8 cellular contexts compared by ENCODE assay signal in the genomic region with DNA sequence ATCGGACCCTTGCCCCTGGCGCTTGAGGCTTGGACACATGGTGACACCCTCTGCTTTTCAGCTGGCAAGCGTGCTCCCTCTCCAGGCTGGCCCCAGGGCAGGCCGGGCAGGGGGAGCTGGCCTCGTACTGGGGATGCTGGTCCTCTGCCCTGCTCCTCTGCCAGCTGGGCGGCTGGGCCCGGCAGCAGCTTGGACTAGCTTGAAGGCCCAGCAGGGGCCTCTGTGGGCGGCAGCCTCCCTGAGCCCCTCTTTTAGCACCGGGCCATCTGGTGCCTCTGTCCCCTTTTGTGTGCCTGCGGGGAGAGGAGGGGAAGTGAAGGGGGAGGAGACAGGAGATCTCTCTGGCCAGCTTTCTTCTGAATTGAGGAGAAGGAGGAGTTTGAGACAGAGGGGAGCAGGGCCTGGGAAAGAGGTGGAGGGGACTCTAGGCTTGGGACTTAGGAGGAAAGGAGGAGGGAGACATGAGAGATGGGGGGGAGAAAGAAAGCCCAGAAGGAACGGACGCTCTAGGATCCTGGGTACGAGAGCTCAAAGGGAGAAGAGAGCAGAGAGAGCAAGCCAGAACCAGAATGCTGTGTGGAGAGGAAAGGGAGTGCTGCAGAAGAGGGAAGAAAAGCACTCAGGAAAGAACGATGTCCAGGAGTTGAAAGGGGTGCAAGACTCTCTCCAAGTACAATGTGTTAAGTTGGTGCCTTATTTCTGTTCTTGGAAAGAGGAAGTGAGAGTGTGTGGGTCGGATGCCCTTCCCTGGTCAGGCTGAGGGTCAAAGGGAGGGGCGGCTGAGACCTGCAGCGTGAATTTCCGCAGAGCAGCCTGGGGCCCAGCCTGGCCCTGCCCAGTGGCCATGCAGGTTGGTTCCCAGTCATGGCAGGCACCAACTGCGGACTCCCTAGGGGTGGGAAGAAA. TPM values are rescaled to one million over a fixed set of nuclear protein-coding genes. Genes with fewer than 3 reads are reported as not detected.
DNase-seq lines count a peak whose midpoint lies in the region; ATAC-seq and TF ChIP-seq lines count a peak whose summit lies in the region.

No MANE protein-coding gene starts in this region.

- H3K9me3 ChIP-seq in ascending aorta, result no peaks in the 10 kb centered on the region
- no peaks in the 10 kb centered on the region for H3K9me3 ChIP-seq in naive thymus-derived CD4-positive, alpha-beta T cell (ENCODE audit: control insufficient read depth in 2 of 3, low read length in 3 of 3)

- H3K27ac ChIP-seq in ascending aorta, result peak overlapping the region; percentile 32 to 51
- H3K27ac ChIP-seq in naive thymus-derived CD4-positive, alpha-beta T cell (ENCODE audit: low read depth, low read length), result no peak overlapping the region

- peak; percentile 44 for ATAC-seq in GM18502 (IDR thresholded peaks at IDR 0.05; ENCODE audit: poor library complexity, unreplicated experiment)
- ATAC-seq in naive thymus-derived CD4-positive, alpha-beta T cell, result peak; percentile 79

- peaks cover 2% of the 10 kb centered on the region for H3K27me3 ChIP-seq in H7 (ENCODE audit: control insufficient read depth, insufficient read depth, low read length)
- no peaks in the 10 kb centered on the region for H3K27me3 ChIP-seq in ascending aorta
- no peaks in the 10 kb centered on the region for H3K27me3 ChIP-seq in naive thymus-derived CD4-positive, alpha-beta T cell (ENCODE audit: control insufficient read depth in 2 of 2, insufficient read depth in 2 of 2, low read length in 2 of 2)

- peak overlapping the region in 1 of 9 donors; percentile 51 for H3K27ac Mint-ChIP-seq in naive thymus-derived CD4-positive, alpha-beta T cell

- TF ChIP-seq CTCF in NB4 (IDR thresholded peaks at IDR 0.05; ENCODE audit: low read depth, low read length) (no peak), ascending aorta (IDR thresholded peaks at IDR 0.05) (no peak)

- POLR2A ChIA-PET in naive thymus-derived CD4-positive, alpha-beta T cell (lab: Charles Lee), result interaction anchor here (0.6 to 1.2 kb wide), 3 partner anchors 13 to 40 kb away, joined by 3 read pairs; partner anchors contain the start of gene IER5

- CTCF ChIA-PET in naive thymus-derived CD4-positive, alpha-beta T cell (lab: Charles Lee), result no interaction called here

- DNase-seq in H7 (peak; percentile 87), NB4 (ENCODE audit: low read depth) (peak; percentile 91), ascending aorta (ENCODE audit: low spot score in 2 of 2) (no peak), COLO829 (ENCODE audit: low spot score) (no peak), EL (no peak)
- no peak for DNase-seq in naive thymus-derived CD4-positive, alpha-beta T cell
- DNase-seq in stimulated activated CD4-positive, alpha-beta T cell treated with anti-CD3 and anti-CD28 coated beads, Interleukin-4, amount 100 ng/mL, for 24 hours, result no peak

- peak overlapping the region in 3 of 10 donors; percentile 35 to 50 (median 37) for H3K4me3 Mint-ChIP-seq in naive thymus-derived CD4-positive, alpha-beta T cell

- H3K36me3 ChIP-seq in H7 (replicated peaks; ENCODE audit: control insufficient read depth, insufficient read depth, low read length), result no peaks in the 10 kb centered on the region
- H3K36me3 ChIP-seq in ascending aorta, result no peaks in the 10 kb centered on the region
- no peaks in the 10 kb centered on the region for H3K36me3 ChIP-seq in naive thymus-derived CD4-positive, alpha-beta T cell (ENCODE audit: control insufficient read depth in 2 of 3, insufficient read depth in 3 of 3, low read length in 3 of 3)

- peaks cover 0 to 11% of the 10 kb centered on the region in 2 donors for H3K4me1 ChIP-seq in ascending aorta
- no peaks in the 10 kb centered on the region for H3K4me1 ChIP-seq in naive thymus-derived CD4-positive, alpha-beta T cell (ENCODE audit: control insufficient read depth in 2 of 2, insufficient read depth in 2 of 2, low read length in 2 of 2)

- peaks cover 0 to 1% (median 0%) of the 10 kb centered on the region in 11 donors for H3K9me3 Mint-ChIP-seq in naive thymus-derived CD4-positive, alpha-beta T cell

- peaks cover 0 to 6% (median 4%) of the 10 kb centered on the region in 5 donors for H3K27me3 Mint-ChIP-seq in naive thymus-derived CD4-positive, alpha-beta T cell

- no peak overlapping the region for H3K4me3 ChIP-seq in H7 (ENCODE audit: insufficient read depth, low read depth, low read length)
- peak overlapping the region; percentile 44 for H3K4me3 ChIP-seq in NB4 (ENCODE audit: low read depth, low read length)
- no peak overlapping the region for H3K4me3 ChIP-seq in ascending aorta
- no peak overlapping the region for H3K4me3 ChIP-seq in naive thymus-derived CD4-positive, alpha-beta T cell (ENCODE audit: low read length)

- intact Hi-C loops in ascending aorta (cut with DNase I), result no loop called here
- intact Hi-C loops in naive thymus-derived CD4-positive, alpha-beta T cell (cut with micrococcal nuclease), result no loop called here

- no peaks in the 10 kb centered on the region for H3K36me3 Mint-ChIP-seq in naive thymus-derived CD4-positive, alpha-beta T cell

- TF ChIP-seq POLR2A in NB4 (IDR thresholded peaks at IDR 0.05; ENCODE audit: extremely low read depth, insufficient read length), result no peak

- H3K4me1 Mint-ChIP-seq in naive thymus-derived CD4-positive, alpha-beta T cell, result peaks cover 9 to 58% (median 15%) of the 10 kb centered on the region in 7 donors

RNA-seq across cellular contexts. Expression of gene IER5, which starts 40.3 kb away (rescaled TPM):
- total RNA-seq in H7 (2014; rRNA removed; shearing (Covaris generic)), result 18.0 and 18.8 TPM in 2 replicates
- total RNA-seq in ascending aorta, result 47.9 TPM
- 10 to 100 TPM; 12.7 to 86.9 (median 46.0) TPM for total RNA-seq in naive thymus-derived CD4-positive, alpha-beta T cell
- 1 to 10 TPM; 2.1 to 2.6 TPM for polyA plus RNA-seq in naive thymus-derived CD4-positive, alpha-beta T cell

Comparison
In these comparisons a context has a peak if more than half of its experiments do, and no peak if none do; other contexts are left out.
1. DNase-seq: peak in H7 (single experiment) and NB4 (single experiment); none in ascending aorta (0 of 2), naive thymus-derived CD4-positive, alpha-beta T cell (0 of 9), COLO829 (single experiment), stimulated activated CD4-positive, alpha-beta T cell treated with anti-CD3 and anti-CD28 coated beads, Interleukin-4, amount 100 ng/mL, for 24 hours (single experiment) and EL (single experiment).